ENCODE assay signal across 1 cellular context in genomic region chr19:35380450-35381124, GRCh38.
TF ChIP-seq lines count a peak whose summit lies in the region.

No MANE protein-coding gene starts in this region.

TF ChIP-seq in HepG2, 621 proteins besides CTCF, POLR2A, EP300 and RAD21 (continued from another document and continues in another):
- TF ChIP-seq HMGXB3 (CRISPR knock-in tag; IDR thresholded peaks at IDR 0.05; ENCODE audit: borderline replicate concordance), result 0 out of 2 replicates have a peak, but pooled peaks have one; percentile 49
- no peak for TF ChIP-seq ZNF766 (CRISPR knock-in tag; IDR thresholded peaks at IDR 0.05; ENCODE audit: borderline replicate concordance)
- no peak for TF ChIP-seq ZNF530 (CRISPR knock-in tag; IDR thresholded peaks at IDR 0.05; ENCODE audit: low read depth)
- no peak for TF ChIP-seq ZNF672 (CRISPR knock-in tag; IDR thresholded peaks at IDR 0.05)
- TF ChIP-seq DBP (CRISPR knock-in tag; IDR thresholded peaks at IDR 0.05; ENCODE audit: not compliant biosample characterization), result no peak
- TF ChIP-seq NONO (IDR thresholded peaks at IDR 0.05), result no peak
- TF ChIP-seq NONO (CRISPR knock-in tag; conservative IDR thresholded peaks at IDR 0.05), result 0 out of 2 replicates have a peak, but pooled peaks have one; percentile 36
- TF ChIP-seq PHF8 (CRISPR knock-in tag; IDR thresholded peaks at IDR 0.05), result no peak
- TF ChIP-seq PITX1 (CRISPR knock-in tag; IDR thresholded peaks at IDR 0.05), result peak; percentile 84
- TF ChIP-seq SYNCRIP (IDR thresholded peaks at IDR 0.05; ENCODE audit: insufficient read depth, low read depth, low read length), result no peak
- 0 out of 2 replicates have a peak, but pooled peaks have one; percentile 64 for TF ChIP-seq ZNF280D (CRISPR knock-in tag; IDR thresholded peaks at IDR 0.05)
- no peak for TF ChIP-seq SOX13 (IDR thresholded peaks at IDR 0.05)
- peak in 1 of 2 experiments; percentile 74; a peak in 2 of 4 replicates for TF ChIP-seq SOX13 (CRISPR knock-in tag; conservative IDR thresholded peaks at IDR 0.05 in 1 of 2, IDR thresholded peaks at IDR 0.05 in 1 of 2)
- TF ChIP-seq ZNF20 (CRISPR knock-in tag; IDR thresholded peaks at IDR 0.05), result no peak
- no peak for TF ChIP-seq ZNF253 (CRISPR knock-in tag; IDR thresholded peaks at IDR 0.05; ENCODE audit: borderline replicate concordance)
- no peak for TF ChIP-seq ZSCAN12 (CRISPR knock-in tag; IDR thresholded peaks at IDR 0.05)
- TF ChIP-seq SKIL (CRISPR knock-in tag; IDR thresholded peaks at IDR 0.05; ENCODE audit: borderline replicate concordance), result peak; percentile 59; the same call in 1 of the 2 replicates
- no peak for TF ChIP-seq ATAD3A (CRISPR knock-in tag; IDR thresholded peaks at IDR 0.05)
- TF ChIP-seq KLF13 (CRISPR knock-in tag; IDR thresholded peaks at IDR 0.05), result no peak
- no peak for TF ChIP-seq NFAT5 (CRISPR knock-in tag; IDR thresholded peaks at IDR 0.05)
- no peak for TF ChIP-seq ZHX2 (IDR thresholded peaks at IDR 0.05; ENCODE audit: low read depth)
- no peak for TF ChIP-seq ZHX2 (CRISPR knock-in tag; IDR thresholded peaks at IDR 0.05; ENCODE audit: borderline replicate concordance)
- TF ChIP-seq ZC3H13 (CRISPR knock-in tag; IDR thresholded peaks at IDR 0.05), result no peak
- TF ChIP-seq ATF4 (CRISPR knock-in tag; IDR thresholded peaks at IDR 0.05), result no peak
- TF ChIP-seq SALL1 (CRISPR knock-in tag; IDR thresholded peaks at IDR 0.05), result peak; percentile 93
